In the genomic region with DNA sequence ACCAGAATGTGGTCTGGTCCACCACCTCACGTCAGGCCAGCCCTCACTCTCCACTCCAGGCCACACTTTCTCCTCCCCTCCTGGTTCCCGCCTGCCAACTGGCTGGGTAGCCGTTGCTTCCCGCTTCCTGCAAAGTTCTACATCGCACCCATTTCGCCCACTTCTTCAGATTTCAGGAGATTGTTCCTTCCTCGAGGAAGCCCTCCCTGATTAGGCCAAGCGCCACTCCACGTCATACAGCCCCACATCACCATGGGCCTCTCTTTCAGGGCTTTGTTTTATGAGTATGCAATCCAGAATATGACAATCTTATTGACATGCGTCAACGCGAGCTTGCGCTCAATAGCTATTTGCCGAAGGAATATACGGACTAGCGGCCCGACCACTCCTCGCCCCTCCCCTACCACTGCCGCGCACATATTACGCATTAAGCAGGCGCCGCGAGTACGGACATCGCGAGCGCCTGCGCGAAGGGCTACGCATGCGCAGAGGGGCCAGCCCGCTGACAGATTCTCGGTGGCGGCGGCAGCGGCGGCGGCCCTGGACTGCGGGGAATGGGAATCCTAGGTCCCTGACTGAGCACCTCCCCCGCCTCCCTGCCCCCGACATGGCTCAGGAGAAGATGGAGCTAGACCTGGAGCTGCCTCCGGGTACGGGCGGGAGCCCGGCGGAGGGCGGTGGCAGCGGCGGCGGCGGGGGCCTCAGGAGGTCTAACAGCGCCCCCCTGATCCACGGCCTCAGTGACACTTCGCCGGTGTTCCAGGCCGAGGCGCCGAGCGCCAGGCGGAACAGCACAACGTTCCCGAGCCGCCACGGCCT, we compare ENCODE assay signal across 8 cellular contexts.
DNase-seq lines count a peak whose midpoint lies in the region; ATAC-seq, FAIRE-seq and TF ChIP-seq lines count a peak whose summit lies in the region.

No MANE protein-coding gene starts in this region.

- no peak for FAIRE-seq in RCC 7860 (lab: Jason Lieb, UNC)

- H3K9me3 Mint-ChIP-seq in activated T-helper 17 cell treated with anti-CD3 and anti-CD28 coated beads, Interleukin-2, amount 50 U/mL, for 72 hours, result no peaks in the 10 kb centered on the region
- H3K9me3 Mint-ChIP-seq in nephron, result no peaks in the 10 kb centered on the region

- H3K27me3 ChIP-seq in GM23248 (replicated peaks; ENCODE audit: insufficient read depth), result no peaks in the 10 kb centered on the region

- ATAC-seq in activated T-helper 17 cell treated with anti-CD3 and anti-CD28 coated beads, Interleukin-2, amount 50 U/mL, for 72 hours (replicated peaks), result peak; percentile 86
- peak; percentile 95 for ATAC-seq in stimulated activated naive CD8-positive, alpha-beta T cell treated with anti-CD3 and anti-CD28 coated beads, Interleukin-15, Interleukin-2, amounts not matched to agents 100 U/mL and 50 U/mL, for 24 hours

- peak overlapping the region; percentile 96 for H3K9ac ChIP-seq in GM23248

- TF ChIP-seq CTCF in fibroblast of the aortic adventitia (IDR thresholded peaks at IDR 0.05; ENCODE audit: insufficient read depth, low read length) (peak; percentile 24), nephron (IDR thresholded peaks at IDR 0.05; ENCODE audit: unreplicated experiment in 3 of 3) (peak; percentile 13 to 43 (median 22))

- H3K4me1 ChIP-seq in GM23248 (ENCODE audit: insufficient read depth), result peaks cover 32% of the 10 kb centered on the region

- DNase-seq in EL (peak; percentile 93), GM23248 (peak; percentile 96), Kasumi-1 (lab: John Stamatoyannopoulos, UW) (peak; percentile 86 to 87), RCC 7860 (ENCODE audit: low spot score) (peak; percentile 83), fibroblast of the aortic adventitia (ENCODE audit: low read depth) (peak; percentile 94)
- DNase-seq in stimulated activated naive CD8-positive, alpha-beta T cell treated with anti-CD3 and anti-CD28 coated beads, Interleukin-15, Interleukin-2, amounts not matched to agents 100 U/mL and 50 U/mL, for 24 hours, result peak; percentile 95

- no peaks in the 10 kb centered on the region for H3K4me1 Mint-ChIP-seq in activated T-helper 17 cell treated with anti-CD3 and anti-CD28 coated beads, Interleukin-2, amount 50 U/mL, for 72 hours
- H3K4me1 Mint-ChIP-seq in nephron, result peaks cover 4% of the 10 kb centered on the region

- WGBS in GM23248 (ENCODE audit: low coverage in 1 of 2, low lambda C conversion rate in 2 of 2, missing lambda C conversion rate in 2 of 2), 2 experiments, result 1% methylated on average over 32 to 65 of the region's 65 CpGs

- H3K4me3 Mint-ChIP-seq in activated T-helper 17 cell treated with anti-CD3 and anti-CD28 coated beads, Interleukin-2, amount 50 U/mL, for 72 hours, result no peak overlapping the region
- no peak overlapping the region for H3K4me3 Mint-ChIP-seq in nephron

- H3K36me3 Mint-ChIP-seq in activated T-helper 17 cell treated with anti-CD3 and anti-CD28 coated beads, Interleukin-2, amount 50 U/mL, for 72 hours (ENCODE audit: low read depth), result no peaks in the 10 kb centered on the region
- H3K36me3 Mint-ChIP-seq in nephron (ENCODE audit: low read depth), result no peaks in the 10 kb centered on the region

- peaks cover 4% of the 10 kb centered on the region for H3K27me3 Mint-ChIP-seq in activated T-helper 17 cell treated with anti-CD3 and anti-CD28 coated beads, Interleukin-2, amount 50 U/mL, for 72 hours
- H3K27me3 Mint-ChIP-seq in nephron (ENCODE audit: low read depth), result no peaks in the 10 kb centered on the region

- H3K9me2 ChIP-seq in GM23248 (ENCODE audit: insufficient read depth), result no peaks in the 10 kb centered on the region

- H3K4me3 ChIP-seq in GM23248 (peak overlapping the region; percentile 89), fibroblast of the aortic adventitia (ENCODE audit: low read depth, low read length) (peak overlapping the region; percentile 87)

- H3K27ac ChIP-seq in GM23248, result peak overlapping the region; percentile 85

- H3K79me2 ChIP-seq in GM23248 (ENCODE audit: insufficient read depth), result peaks cover 34% of the 10 kb centered on the region

- no peaks in the 10 kb centered on the region for H4K20me1 ChIP-seq in GM23248 (ENCODE audit: insufficient read depth)

- no peaks in the 10 kb centered on the region for H3F3A ChIP-seq in GM23248 (ENCODE audit: insufficient read depth)

- peak overlapping the region; percentile 100 for H3K4me2 ChIP-seq in GM23248 (ENCODE audit: unreplicated experiment)

- H3K27ac Mint-ChIP-seq in activated T-helper 17 cell treated with anti-CD3 and anti-CD28 coated beads, Interleukin-2, amount 50 U/mL, for 72 hours, result no peak overlapping the region
- no peak overlapping the region for H3K27ac Mint-ChIP-seq in nephron

- in situ Hi-C loops in GM23248 (cut with MboI), result no loop called here

- H2AFZ ChIP-seq in GM23248, result peak overlapping the region; percentile 100

- H3K9me3 ChIP-seq in GM23248 (ENCODE audit: low read depth), result no peaks in the 10 kb centered on the region

- no peaks in the 10 kb centered on the region for H3K36me3 ChIP-seq in GM23248 (ENCODE audit: low read depth)

Comparison
In these comparisons a context has a peak if more than half of its experiments do, and no peak if none do; other contexts are left out.
1. Peak in every context shown above with its lines: DNase-seq, ATAC-seq, H3K4me3 ChIP-seq and H3K27ac ChIP-seq.